ENCODE assay signal across 8 cellular contexts in the genomic region with DNA sequence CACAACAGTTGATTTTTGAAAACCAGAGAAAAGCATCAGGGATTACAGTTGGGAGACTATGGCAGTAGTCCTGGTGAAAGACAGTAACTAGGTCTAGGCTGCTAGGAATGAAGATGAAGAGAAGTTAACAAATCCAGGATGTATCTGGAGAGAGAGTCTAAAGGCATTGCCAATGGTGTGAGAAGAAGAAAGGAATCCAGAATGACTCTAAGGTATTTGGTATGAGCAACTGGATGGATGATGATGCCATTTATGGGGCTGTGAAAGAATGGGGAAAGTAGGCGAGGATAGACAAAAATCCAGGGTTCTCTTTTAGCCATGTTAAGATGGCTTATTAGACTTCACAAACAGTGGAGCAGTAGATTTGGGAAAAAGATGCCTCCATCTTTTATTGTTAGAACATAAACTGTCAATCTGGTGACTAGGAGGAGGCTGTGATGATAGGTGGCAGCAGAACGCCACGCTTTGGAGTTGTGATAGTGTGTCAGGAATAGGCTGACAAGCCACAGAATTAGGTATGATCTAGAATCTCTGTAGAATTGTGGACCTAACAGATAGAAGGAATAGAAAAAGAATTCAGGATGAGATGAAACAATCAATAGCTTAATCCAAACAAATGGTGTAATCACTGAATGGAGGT. TPM values are rescaled to one million over a fixed set of nuclear protein-coding genes. Genes with fewer than 3 reads are reported as not detected.
DNase-seq lines count a peak whose midpoint lies in the region; ATAC-seq and TF ChIP-seq lines count a peak whose summit lies in the region.

No MANE protein-coding gene starts in this region.

- no peak overlapping the region for H3K27ac Mint-ChIP-seq in immature natural killer cell

- DNase-seq in Jurkat, Clone E6-1 (ENCODE audit: low read depth, low spot score) = peak; percentile 9
- peak; percentile 53 for DNase-seq in activated T-cell treated with anti-CD3 and anti-CD28 coated beads, Interleukin-2, amount 50 U/mL, for 4 hours
- DNase-seq in immature natural killer cell (peak; percentile 37 to 58 (median 51)), DMS153 treated with DMSO at 0.1 percent for 48 hours (lab: John Stamatoyannopoulos, UW; ENCODE audit: unreplicated experiment) (no peak)
- DNase-seq in stimulated activated CD8-positive, alpha-beta memory T cell treated with anti-CD3 and anti-CD28 coated beads, Interleukin-7, amount 100 ng/mL, for 24 hours (ENCODE audit: low read depth) = peak; percentile 9

- ATAC-seq in activated T-cell treated with anti-CD3 and anti-CD28 coated beads, Interleukin-2, amount 50 U/mL, for 4 hours = peak; percentile 66 to 74
- ATAC-seq in HG03520 (IDR thresholded peaks at IDR 0.05; ENCODE audit: unreplicated experiment) = no peak
- ATAC-seq in HG02970 (IDR thresholded peaks at IDR 0.05; ENCODE audit: low FRiP score, unreplicated experiment) = no peak

- no peak overlapping the region for H3K4me3 Mint-ChIP-seq in activated T-cell treated with anti-CD3 and anti-CD28 coated beads, Interleukin-2, amount 50 U/mL, for 4 hours
- H3K4me3 Mint-ChIP-seq in immature natural killer cell = no peak overlapping the region

- H3K4me1 Mint-ChIP-seq in activated T-cell treated with anti-CD3 and anti-CD28 coated beads, Interleukin-2, amount 50 U/mL, for 4 hours (ENCODE audit: low read depth) = no peaks in the 10 kb centered on the region
- H3K4me1 Mint-ChIP-seq in immature natural killer cell = no peaks in the 10 kb centered on the region

- no peak overlapping the region for H3K4me3 ChIP-seq in GM12875 (ENCODE audit: low read depth, low read length)
- H3K4me3 ChIP-seq in Jurkat, Clone E6-1 (ENCODE audit: low read length) = no peak overlapping the region

- TF ChIP-seq CTCF in GM12875 (IDR thresholded peaks at IDR 0.05; ENCODE audit: borderline replicate concordance, insufficient read depth, low read depth, low read length) = peak; percentile 23; the same call in 1 of the 2 replicates

- H3K9me3 Mint-ChIP-seq in activated T-cell treated with anti-CD3 and anti-CD28 coated beads, Interleukin-2, amount 50 U/mL, for 4 hours = no peaks in the 10 kb centered on the region
- no peaks in the 10 kb centered on the region for H3K9me3 Mint-ChIP-seq in immature natural killer cell

- no peaks in the 10 kb centered on the region for H3K36me3 Mint-ChIP-seq in activated T-cell treated with anti-CD3 and anti-CD28 coated beads, Interleukin-2, amount 50 U/mL, for 4 hours (ENCODE audit: insufficient read depth)
- no peaks in the 10 kb centered on the region for H3K36me3 Mint-ChIP-seq in immature natural killer cell

- no peaks in the 10 kb centered on the region for H3K27me3 Mint-ChIP-seq in activated T-cell treated with anti-CD3 and anti-CD28 coated beads, Interleukin-2, amount 50 U/mL, for 4 hours (ENCODE audit: low read depth)
- H3K27me3 Mint-ChIP-seq in immature natural killer cell (ENCODE audit: low read depth in 3 of 3) = no peaks in the 10 kb centered on the region

RNA-seq across cellular contexts. Expression of a gene that starts 27.3 kb away (rescaled TPM):
- polyA plus RNA-seq in Jurkat, Clone E6-1 (2012; ENCODE audit: insufficient read depth, insufficient read length) = 37.3 TPM
- total RNA-seq in activated T-cell treated with anti-CD3 and anti-CD28 coated beads, Interleukin-2, amount 50 U/mL, for 4 hours = 10 to 100 TPM; 30.0 to 40.5 (median 39.1) TPM
- 10 to 100 TPM; 31.4 to 49.3 (median 42.0) TPM for polyA plus RNA-seq in immature natural killer cell

Comparison
In these comparisons a context has a peak if more than half of its experiments do, and no peak if none do; other contexts are left out.
1. ATAC-seq: peak in activated T-cell treated with anti-CD3 and anti-CD28 coated beads, Interleukin-2, amount 50 U/mL, for 4 hours (2 of 2); none in HG03520 (single experiment) and HG02970 (single experiment).